In the genomic region with DNA sequence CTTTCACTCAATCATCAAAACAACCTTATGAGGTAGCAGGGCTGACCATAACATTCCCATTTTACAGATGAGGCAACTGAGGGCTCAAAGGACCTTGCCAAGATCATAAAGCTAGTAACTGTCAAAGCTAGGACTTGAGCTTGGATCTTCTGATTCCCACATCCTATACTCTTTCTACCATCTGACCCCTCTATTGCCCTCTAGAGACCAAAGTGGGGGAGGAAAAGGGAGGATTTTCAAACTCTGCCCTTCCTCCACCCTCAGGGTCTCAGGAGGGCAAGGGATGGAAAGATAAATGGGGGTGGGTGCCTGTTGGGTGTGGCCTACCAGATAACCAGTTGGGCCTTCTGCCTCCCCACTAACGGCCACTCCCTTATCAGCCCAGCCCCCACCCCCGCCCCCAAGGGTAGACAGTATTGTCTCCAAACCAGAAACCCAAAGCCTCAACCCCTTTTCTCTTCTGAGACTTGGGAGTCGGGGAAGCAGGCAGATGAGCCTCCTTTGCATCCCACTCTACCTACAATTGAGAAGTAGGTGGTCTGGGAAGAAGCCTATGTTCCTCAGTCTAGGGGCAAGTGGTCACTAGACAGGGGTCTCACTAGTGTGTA, we compare ENCODE assay signal across 1 cellular context.
TF ChIP-seq lines count a peak whose summit lies in the region.

No MANE protein-coding gene starts in this region.

TF ChIP-seq in IMR-90, 13 proteins besides CTCF, POLR2A, EP300 and RAD21:
- no peak for TF ChIP-seq CEBPB (IDR thresholded peaks at IDR 0.05; ENCODE audit: low read depth, low read length)
- no peak for TF ChIP-seq MAFK (IDR thresholded peaks at IDR 0.05; ENCODE audit: low read depth, low read length)
